1 cellular context compared by ENCODE assay signal in the genomic region with DNA sequence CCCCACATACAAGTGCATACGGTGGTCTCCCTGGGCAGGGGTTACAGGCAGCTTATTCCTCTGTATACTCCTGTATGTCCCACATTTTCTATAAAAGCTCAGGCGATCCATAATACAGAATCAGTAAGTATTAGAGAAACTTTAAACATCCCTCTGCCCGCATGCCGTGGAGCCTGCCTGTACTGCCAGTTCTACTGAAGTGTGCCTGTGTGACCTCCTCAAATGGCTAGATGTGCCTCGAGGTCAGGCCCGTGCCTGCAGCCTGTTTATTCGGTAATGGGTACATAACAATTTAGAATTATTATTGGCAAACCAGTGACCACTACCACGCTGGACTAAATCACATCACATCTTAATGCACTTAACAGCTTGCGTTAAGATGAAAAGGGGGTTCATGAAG.
TF ChIP-seq lines count a peak whose summit lies in the region.

No MANE protein-coding gene starts in this region.

TF ChIP-seq in WTC11, 78 proteins besides CTCF, POLR2A, EP300 and RAD21 (continued from another document):
- TF ChIP-seq, protein P1, sequence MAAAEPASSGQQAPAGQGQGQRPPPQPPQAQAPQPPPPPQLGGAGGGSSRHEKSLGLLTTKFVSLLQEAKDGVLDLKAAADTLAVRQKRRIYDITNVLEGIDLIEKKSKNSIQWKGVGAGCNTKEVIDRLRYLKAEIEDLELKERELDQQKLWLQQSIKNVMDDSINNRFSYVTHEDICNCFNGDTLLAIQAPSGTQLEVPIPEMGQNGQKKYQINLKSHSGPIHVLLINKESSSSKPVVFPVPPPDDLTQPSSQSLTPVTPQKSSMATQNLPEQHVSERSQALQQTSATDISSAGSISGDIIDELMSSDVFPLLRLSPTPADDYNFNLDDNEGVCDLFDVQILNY (CRISPR knock-in tag; IDR thresholded peaks at IDR 0.05), result no peak
- TF ChIP-seq IRF2 (CRISPR knock-in tag; IDR thresholded peaks at IDR 0.05; ENCODE audit: borderline replicate concordance, low read depth) (no peak), ZBTB21 (CRISPR knock-in tag; IDR thresholded peaks at IDR 0.05; ENCODE audit: borderline replicate concordance) (no peak), NR3C1 (CRISPR knock-in tag; conservative IDR thresholded peaks at IDR 0.05; ENCODE audit: low read depth) (no peak)
- TF ChIP-seq, protein P2, sequence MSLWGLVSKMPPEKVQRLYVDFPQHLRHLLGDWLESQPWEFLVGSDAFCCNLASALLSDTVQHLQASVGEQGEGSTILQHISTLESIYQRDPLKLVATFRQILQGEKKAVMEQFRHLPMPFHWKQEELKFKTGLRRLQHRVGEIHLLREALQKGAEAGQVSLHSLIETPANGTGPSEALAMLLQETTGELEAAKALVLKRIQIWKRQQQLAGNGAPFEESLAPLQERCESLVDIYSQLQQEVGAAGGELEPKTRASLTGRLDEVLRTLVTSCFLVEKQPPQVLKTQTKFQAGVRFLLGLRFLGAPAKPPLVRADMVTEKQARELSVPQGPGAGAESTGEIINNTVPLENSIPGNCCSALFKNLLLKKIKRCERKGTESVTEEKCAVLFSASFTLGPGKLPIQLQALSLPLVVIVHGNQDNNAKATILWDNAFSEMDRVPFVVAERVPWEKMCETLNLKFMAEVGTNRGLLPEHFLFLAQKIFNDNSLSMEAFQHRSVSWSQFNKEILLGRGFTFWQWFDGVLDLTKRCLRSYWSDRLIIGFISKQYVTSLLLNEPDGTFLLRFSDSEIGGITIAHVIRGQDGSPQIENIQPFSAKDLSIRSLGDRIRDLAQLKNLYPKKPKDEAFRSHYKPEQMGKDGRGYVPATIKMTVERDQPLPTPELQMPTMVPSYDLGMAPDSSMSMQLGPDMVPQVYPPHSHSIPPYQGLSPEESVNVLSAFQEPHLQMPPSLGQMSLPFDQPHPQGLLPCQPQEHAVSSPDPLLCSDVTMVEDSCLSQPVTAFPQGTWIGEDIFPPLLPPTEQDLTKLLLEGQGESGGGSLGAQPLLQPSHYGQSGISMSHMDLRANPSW (CRISPR knock-in tag; conservative IDR thresholded peaks at IDR 0.05; ENCODE audit: low read depth), result no peak
- TF ChIP-seq, protein P3, sequence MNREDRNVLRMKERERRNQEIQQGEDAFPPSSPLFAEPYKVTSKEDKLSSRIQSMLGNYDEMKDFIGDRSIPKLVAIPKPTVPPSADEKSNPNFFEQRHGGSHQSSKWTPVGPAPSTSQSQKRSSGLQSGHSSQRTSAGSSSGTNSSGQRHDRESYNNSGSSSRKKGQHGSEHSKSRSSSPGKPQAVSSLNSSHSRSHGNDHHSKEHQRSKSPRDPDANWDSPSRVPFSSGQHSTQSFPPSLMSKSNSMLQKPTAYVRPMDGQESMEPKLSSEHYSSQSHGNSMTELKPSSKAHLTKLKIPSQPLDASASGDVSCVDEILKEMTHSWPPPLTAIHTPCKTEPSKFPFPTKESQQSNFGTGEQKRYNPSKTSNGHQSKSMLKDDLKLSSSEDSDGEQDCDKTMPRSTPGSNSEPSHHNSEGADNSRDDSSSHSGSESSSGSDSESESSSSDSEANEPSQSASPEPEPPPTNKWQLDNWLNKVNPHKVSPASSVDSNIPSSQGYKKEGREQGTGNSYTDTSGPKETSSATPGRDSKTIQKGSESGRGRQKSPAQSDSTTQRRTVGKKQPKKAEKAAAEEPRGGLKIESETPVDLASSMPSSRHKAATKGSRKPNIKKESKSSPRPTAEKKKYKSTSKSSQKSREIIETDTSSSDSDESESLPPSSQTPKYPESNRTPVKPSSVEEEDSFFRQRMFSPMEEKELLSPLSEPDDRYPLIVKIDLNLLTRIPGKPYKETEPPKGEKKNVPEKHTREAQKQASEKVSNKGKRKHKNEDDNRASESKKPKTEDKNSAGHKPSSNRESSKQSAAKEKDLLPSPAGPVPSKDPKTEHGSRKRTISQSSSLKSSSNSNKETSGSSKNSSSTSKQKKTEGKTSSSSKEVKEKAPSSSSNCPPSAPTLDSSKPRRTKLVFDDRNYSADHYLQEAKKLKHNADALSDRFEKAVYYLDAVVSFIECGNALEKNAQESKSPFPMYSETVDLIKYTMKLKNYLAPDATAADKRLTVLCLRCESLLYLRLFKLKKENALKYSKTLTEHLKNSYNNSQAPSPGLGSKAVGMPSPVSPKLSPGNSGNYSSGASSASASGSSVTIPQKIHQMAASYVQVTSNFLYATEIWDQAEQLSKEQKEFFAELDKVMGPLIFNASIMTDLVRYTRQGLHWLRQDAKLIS (CRISPR knock-in tag; IDR thresholded peaks at IDR 0.05; ENCODE audit: borderline replicate concordance), result no peak
